ENCODE assay signal across 10 cellular contexts in the genomic region with DNA sequence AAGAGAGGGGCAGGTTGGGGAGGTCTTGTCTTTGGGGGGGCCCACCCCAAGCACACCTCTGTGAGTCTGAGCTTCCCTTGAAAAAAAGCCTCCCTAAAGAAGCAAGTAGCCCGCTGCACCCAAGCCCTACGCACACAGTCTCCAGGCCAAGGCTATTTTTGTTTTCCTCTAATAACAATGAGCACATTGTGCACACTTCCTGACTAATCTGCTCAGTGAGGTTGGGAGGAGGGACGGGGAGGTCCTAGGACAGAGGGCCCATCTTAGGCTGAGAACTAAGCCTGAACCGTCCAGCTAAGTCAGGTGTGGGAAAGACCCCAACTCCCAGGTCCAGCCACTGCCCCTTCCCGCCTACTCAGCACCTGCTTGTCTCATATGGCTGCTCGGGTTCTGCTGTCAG.
DNase-seq lines count a peak whose midpoint lies in the region; ATAC-seq, FAIRE-seq and TF ChIP-seq lines count a peak whose summit lies in the region.
"Had no signal": no experiment of that assay in that cellular context is flagged by ENCODE, and none has a peak within 500 bp of the region (broad histone marks: within the 10 kb centered on the region; RNA-seq: fewer than 3 reads in every experiment).

No MANE protein-coding gene starts in this region.

- H3K4me1 ChIP-seq in SK-N-SH (ENCODE audit: control insufficient read depth in 1 of 2, insufficient read depth in 2 of 2, low read depth in 1 of 2, low read length in 1 of 2) = peaks cover 16 to 20% of the 10 kb centered on the region in 2 experiments; a peak in 2 of 4 replicates

- DNase-seq in AG10803 (ENCODE audit: low read depth) (peak; percentile 40), SK-N-SH (no peak), frontal cortex (ENCODE audit: low spot score in 2 of 2) (peak; percentile 46 to 65), nucleus accumbens (lab: John Stamatoyannopoulos, UW) (peak in 45 of 56 donors; percentile 13 to 81 (median 59)), HK-2 (ENCODE audit: unreplicated experiment) (no peak), HUDEP-2 (lab: John Stamatoyannopoulos, UW; ENCODE audit: unreplicated experiment in 76 of 76) (no peak)
- no peak for DNase-seq in activated naive CD8-positive, alpha-beta T cell treated with anti-CD3 and anti-CD28 coated beads for 36 hours
- DNase-seq: activated CD4-positive, alpha-beta memory T cell treated with anti-CD3 and anti-CD28 coated beads for 36 hours; NCI-H1417 treated with DMSO at 0.1 percent for 48 hours had no signal

- H3K9me3 ChIP-seq in SK-N-SH = 0 out of 2 replicates have a peak, but pooled peaks cover 3% of the 10 kb centered on the region

- H3K27me3 Mint-ChIP-seq in stimulated activated memory B cell treated with anti-CD40 and anti-IgM and Interleukin-4, amounts not matched to agents 10 μg/mL and 1 μg/mL and 100 μg/mL, for 72 hours = no peaks in the 10 kb centered on the region
- H3K27me3 Mint-ChIP-seq in activated naive CD8-positive, alpha-beta T cell treated with anti-CD3 and anti-CD28 coated beads for 36 hours = no peaks in the 10 kb centered on the region
- H3K27me3 Mint-ChIP-seq: activated CD4-positive, alpha-beta memory T cell treated with anti-CD3 and anti-CD28 coated beads for 36 hours had no signal

- POLR2A ChIA-PET in SK-N-SH (lab: Yijun Ruan, JAX) = no interaction called here

- TF ChIP-seq RAD21 in SK-N-SH (IDR thresholded peaks at IDR 0.05; ENCODE audit: low read length) = no peak

- TF ChIP-seq EP300 in SK-N-SH (IDR thresholded peaks at IDR 0.05; ENCODE audit: borderline replicate concordance in 1 of 2, low read depth in 1 of 2, low read length in 1 of 2) = no peak

- H3K79me2 ChIP-seq in SK-N-SH (ENCODE audit: insufficient read depth) = no peaks in the 10 kb centered on the region

- H3K27me3 ChIP-seq in SK-N-SH (ENCODE audit: insufficient read depth) = no peaks in the 10 kb centered on the region

- no peaks in the 10 kb centered on the region for H4K20me1 ChIP-seq in SK-N-SH (ENCODE audit: insufficient read depth)

- H3K4me3 ChIP-seq in AG10803 (ENCODE audit: low read length) (no peak overlapping the region), SK-N-SH (ENCODE audit: low read depth in 2 of 2, low read length in 1 of 2) (no peak overlapping the region)

- H3K9me3 Mint-ChIP-seq in stimulated activated memory B cell treated with anti-CD40 and anti-IgM and Interleukin-4, amounts not matched to agents 10 μg/mL and 1 μg/mL and 100 μg/mL, for 72 hours = no peaks in the 10 kb centered on the region
- no peaks in the 10 kb centered on the region for H3K9me3 Mint-ChIP-seq in activated naive CD8-positive, alpha-beta T cell treated with anti-CD3 and anti-CD28 coated beads for 36 hours

- FAIRE-seq in frontal cortex (lab: Jason Lieb, UNC) = no peak

- WGBS in SK-N-SH (ENCODE audit: low lambda C conversion rate) = 59% methylated on average over 5 of the region's 6 CpGs

- no peaks in the 10 kb centered on the region for H3K36me3 ChIP-seq in SK-N-SH (replicated peaks in 1 of 2; ENCODE audit: control insufficient read depth in 1 of 2, insufficient read depth in 2 of 2, low read length in 1 of 2)

- CTCF ChIA-PET in SK-N-SH (lab: Yijun Ruan, JAX) = interaction anchor here (1.2 to 3.2 kb wide), 4 partner anchors 9 to 36 kb away, joined by 4 to 12 read pairs (median 8); no protein-coding TSS in a partner anchor

- no peak for TF ChIP-seq CTCF in AG10803 (conservative IDR thresholded peaks at IDR 0.05; ENCODE audit: low read length)
- no peak for TF ChIP-seq CTCF in SK-N-SH (IDR thresholded peaks at IDR 0.05)

- H3K4me1 Mint-ChIP-seq in stimulated activated memory B cell treated with anti-CD40 and anti-IgM and Interleukin-4, amounts not matched to agents 10 μg/mL and 1 μg/mL and 100 μg/mL, for 72 hours = peaks cover 38% of the 10 kb centered on the region
- H3K4me1 Mint-ChIP-seq in activated naive CD8-positive, alpha-beta T cell treated with anti-CD3 and anti-CD28 coated beads for 36 hours = peaks cover 13% of the 10 kb centered on the region

- H3K4me3 Mint-ChIP-seq in stimulated activated memory B cell treated with anti-CD40 and anti-IgM and Interleukin-4, amounts not matched to agents 10 μg/mL and 1 μg/mL and 100 μg/mL, for 72 hours = no peak overlapping the region
- no peak overlapping the region for H3K4me3 Mint-ChIP-seq in activated naive CD8-positive, alpha-beta T cell treated with anti-CD3 and anti-CD28 coated beads for 36 hours
- H3K4me3 Mint-ChIP-seq: activated CD4-positive, alpha-beta memory T cell treated with anti-CD3 and anti-CD28 coated beads for 36 hours had no signal

- no peaks in the 10 kb centered on the region for H3K9me2 ChIP-seq in SK-N-SH

- H3K27ac ChIP-seq in SK-N-SH (ENCODE audit: low read depth in 2 of 2, low read length in 1 of 2) = peak overlapping the region in 1 of 2 experiments; percentile 15; a peak in 1 of 4 replicates

- peak overlapping the region; percentile 40; the same call in 1 of the 2 replicates for H3K4me2 ChIP-seq in SK-N-SH

- ATAC-seq in stimulated activated memory B cell treated with anti-CD40 and anti-IgM and Interleukin-4, amounts not matched to agents 10 μg/mL and 1 μg/mL and 100 μg/mL, for 72 hours = no peak

- H3K36me3 Mint-ChIP-seq in stimulated activated memory B cell treated with anti-CD40 and anti-IgM and Interleukin-4, amounts not matched to agents 10 μg/mL and 1 μg/mL and 100 μg/mL, for 72 hours = peaks cover 15% of the 10 kb centered on the region
- peaks cover 2% of the 10 kb centered on the region for H3K36me3 Mint-ChIP-seq in activated naive CD8-positive, alpha-beta T cell treated with anti-CD3 and anti-CD28 coated beads for 36 hours
- H3K36me3 Mint-ChIP-seq: activated CD4-positive, alpha-beta memory T cell treated with anti-CD3 and anti-CD28 coated beads for 36 hours had no signal

- no peak overlapping the region for H3K27ac Mint-ChIP-seq in stimulated activated memory B cell treated with anti-CD40 and anti-IgM and Interleukin-4, amounts not matched to agents 10 μg/mL and 1 μg/mL and 100 μg/mL, for 72 hours
- H3K27ac Mint-ChIP-seq in activated naive CD8-positive, alpha-beta T cell treated with anti-CD3 and anti-CD28 coated beads for 36 hours = no peak overlapping the region
- H3K27ac Mint-ChIP-seq: activated CD4-positive, alpha-beta memory T cell treated with anti-CD3 and anti-CD28 coated beads for 36 hours had no signal

- peaks cover 3% of the 10 kb centered on the region for H3F3A ChIP-seq in SK-N-SH (replicated peaks; ENCODE audit: insufficient read depth)

- no peak overlapping the region for H3K9ac ChIP-seq in SK-N-SH

- H2AFZ ChIP-seq in SK-N-SH (ENCODE audit: low read depth) = no peak overlapping the region

TF ChIP-seq in SK-N-SH, 30 proteins besides CTCF, POLR2A, EP300 and RAD21:
- TF ChIP-seq ZBTB33 (IDR thresholded peaks at IDR 0.05; ENCODE audit: borderline replicate concordance, low read depth) (no peak), FOXJ3 (CRISPR knock-in tag; IDR thresholded peaks at IDR 0.05) (no peak)

Comparison
In these comparisons a context has a peak if more than half of its experiments do, and no peak if none do; other contexts are left out.
1. DNase-seq: peak in AG10803 (single experiment), frontal cortex (2 of 2) and nucleus accumbens (45 of 56); none in SK-N-SH (single experiment), HK-2 (single experiment), activated naive CD8-positive, alpha-beta T cell treated with anti-CD3 and anti-CD28 coated beads for 36 hours (single experiment) and HUDEP-2 (0 of 76).